ENCODE assay signal across 25 cellular contexts in the genomic region with DNA sequence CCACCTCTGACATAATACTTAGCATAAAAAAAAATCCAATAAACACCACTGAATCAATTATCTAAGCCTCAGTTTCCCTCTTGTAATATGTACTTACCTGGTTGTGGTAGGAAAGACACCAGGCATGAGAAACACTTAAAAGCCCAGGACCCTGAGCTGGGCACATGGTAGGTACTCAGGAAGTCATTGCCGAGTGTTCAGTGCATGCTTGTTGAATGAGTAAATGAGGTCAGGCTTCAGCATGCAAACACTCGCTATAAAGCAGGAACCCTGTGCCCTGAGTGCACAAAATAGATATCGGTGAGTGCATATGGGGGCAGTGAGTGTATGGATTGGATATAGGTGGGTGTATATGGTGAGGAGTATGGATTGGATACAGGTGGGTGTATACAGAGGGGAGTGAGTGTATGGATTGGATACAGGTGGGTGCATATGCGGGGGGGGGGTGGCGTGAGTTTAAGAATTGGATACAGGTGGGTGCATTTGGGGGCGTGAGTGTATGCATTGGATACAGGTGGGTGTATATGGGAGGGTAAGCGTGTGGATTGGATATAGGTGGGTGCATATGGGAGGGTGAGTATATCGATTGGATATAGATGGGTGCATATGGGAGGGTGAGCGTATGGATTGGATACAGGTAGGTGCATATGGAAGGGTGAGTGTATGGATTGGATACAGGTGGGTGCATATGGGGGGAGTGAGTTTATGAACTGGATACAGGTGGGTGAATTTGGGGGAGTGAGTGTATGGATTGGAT.
"Had no signal": no experiment of that assay in that cellular context is flagged by ENCODE, and none has a peak within 500 bp of the region (broad histone marks: within the 10 kb centered on the region; RNA-seq: fewer than 3 reads in every experiment).

No MANE protein-coding gene starts in this region.

- H2AFZ ChIP-seq: parathyroid adenoma had no signal

- H3K27me3 ChIP-seq: dorsolateral prefrontal cortex, esophagus muscularis mucosa, foreskin keratinocyte, right lobe of liver, tibial nerve, uterus had no signal

- ATAC-seq: foreskin keratinocyte; gastroesophageal sphincter; heart left ventricle; left lobe of liver; mucosa of descending colon; natural killer cell treated with Interleukin-12 subunit alpha and Interleukin-12 subunit beta and Interleukin-15 and Interleukin-18, amount 100 ng/mL, for 72 hours; right lobe of liver; stimulated activated naive B cell treated with anti-CD40 and anti-IgM and Interleukin-4, amounts not matched to agents 10 μg/mL and 1 μg/mL and 100 μg/mL, for 72 hours; upper lobe of right lung had no signal

- DNase-seq: dorsolateral prefrontal cortex; effector CD4-positive, alpha-beta T cell; heart left ventricle; hippocampal formation; islet precursor cell; mesenchymal stem cell; mucosa of descending colon; naive B cell; right lobe of liver; small intestine; stimulated activated CD4-positive, alpha-beta T cell treated with anti-CD3 and anti-CD28 coated beads, Interleukin-15, amount 100 ng/mL, for 24 hours; stimulated activated CD4-positive, alpha-beta T cell treated with anti-CD3 and anti-CD28 coated beads, Interleukin-2, amount 100 ng/mL, for 48 hours; stimulated activated naive B cell treated with anti-CD40 and anti-IgM and Interleukin-4, amounts not matched to agents 10 μg/mL and 1 μg/mL and 100 μg/mL, for 72 hours; upper lobe of right lung; uterus had no signal

- H3K4me1 ChIP-seq: uterus had no signal

- H3K4me3 ChIP-seq: dorsolateral prefrontal cortex, esophagus muscularis mucosa, gastroesophageal sphincter, heart left ventricle, lung, mucosa of descending colon, right lobe of liver, thoracic aorta, tibial nerve, upper lobe of right lung, uterus had no signal

- H3K9me3 ChIP-seq: esophagus muscularis mucosa, gastroesophageal sphincter, heart left ventricle, mucosa of descending colon, right lobe of liver, thoracic aorta, tibial nerve, upper lobe of right lung, uterus had no signal

- FAIRE-seq: colon, small intestine had no signal

- H3K9ac ChIP-seq: parathyroid adenoma had no signal

- H3K79me2 ChIP-seq: parathyroid adenoma had no signal

- H3K27ac ChIP-seq: dorsolateral prefrontal cortex, esophagus muscularis mucosa, foreskin keratinocyte, gastroesophageal sphincter, heart left ventricle, parathyroid adenoma, right lobe of liver, thoracic aorta, tibial nerve, upper lobe of right lung, uterus had no signal

- H3K36me3 ChIP-seq: esophagus muscularis mucosa, gastroesophageal sphincter, heart left ventricle, right lobe of liver, thoracic aorta, tibial nerve, upper lobe of right lung, uterus had no signal
